20 cellular contexts compared by ENCODE assay signal in genomic region chr5:120327180-120327579, GRCh38.
DNase-seq lines count a peak whose midpoint lies in the region; ATAC-seq and TF ChIP-seq lines count a peak whose summit lies in the region.
"Had no signal": no experiment of that assay in that cellular context is flagged by ENCODE, and none has a peak within 500 bp of the region (broad histone marks: within the 10 kb centered on the region; RNA-seq: fewer than 3 reads in every experiment).

No MANE protein-coding gene starts in this region.

- H2AK9ac ChIP-seq in IMR-90 (replicated peaks; ENCODE audit: low read depth, low read length, poor library complexity) = no peak overlapping the region

- H4K8ac ChIP-seq in IMR-90 (ENCODE audit: low read depth in 2 of 2, low read length in 2 of 2) (no peak overlapping the region), mesenchymal stem cell (ENCODE audit: low read length) (no peak overlapping the region)

- no peak overlapping the region for H3K9ac ChIP-seq in IMR-90 (ENCODE audit: low read depth, low read length)
- H3K9ac ChIP-seq in mesenchymal stem cell (ENCODE audit: low read length) = peak overlapping the region; percentile 46
- H3K9ac ChIP-seq: parathyroid adenoma had no signal

- H3K23ac ChIP-seq in IMR-90 (ENCODE audit: low read depth, low read length) (no peak overlapping the region), mesenchymal stem cell (ENCODE audit: low read length in 2 of 2) (no peak overlapping the region)

- H2BK20ac ChIP-seq in IMR-90 (ENCODE audit: low read depth, low read length) = no peak overlapping the region

- no peak overlapping the region for H3K4me3 Mint-ChIP-seq in chondrocyte (ENCODE audit: unreplicated experiment)
- H3K4me3 Mint-ChIP-seq: activated naive CD4-positive, alpha-beta T cell treated with anti-CD3 and anti-CD28 coated beads, Interleukin-2, amount 50 U/mL, for 24 hours; CD4-positive, alpha-beta memory T cell; natural killer cell; stimulated activated naive B cell treated with anti-CD40 and anti-IgM and Interleukin-4, amounts not matched to agents 10 μg/mL and 1 μg/mL and 100 μg/mL, for 72 hours had no signal

- H2AFZ ChIP-seq in IMR-90 (replicated peaks; ENCODE audit: low read length, poor library complexity) = no peak overlapping the region
- H2AFZ ChIP-seq in mesenchymal stem cell (ENCODE audit: low read depth, low read length) = no peak overlapping the region
- H2AFZ ChIP-seq: parathyroid adenoma had no signal

- H4K20me1 ChIP-seq in IMR-90 (ENCODE audit: insufficient read depth, low read length) = no peaks in the 10 kb centered on the region

- H2BK15ac ChIP-seq in IMR-90 (ENCODE audit: low read depth, low read length) (no peak overlapping the region), mesenchymal stem cell (ENCODE audit: low read depth, poor library complexity, severe bottlenecking) (no peak overlapping the region)

- DNase-seq in AG09309 (ENCODE audit: low read depth) = no peak
- DNase-seq in IMR-90 = peak; percentile 17
- no peak for DNase-seq in chondrocyte (ENCODE audit: low spot score)
- DNase-seq in mesenchymal stem cell = no peak
- DNase-seq in NCI-H2081 treated with DMSO at 0.1 percent for 48 hours (lab: John Stamatoyannopoulos, UW) = no peak
- DNase-seq in NCI-H82 treated with DMSO at 0.1 percent for 48 hours (lab: John Stamatoyannopoulos, UW; ENCODE audit: unreplicated experiment) = no peak
- DNase-seq in NCI-H2029 treated with DMSO at 0.1 percent for 48 hours (lab: John Stamatoyannopoulos, UW) = no peak
- DNase-seq: CD4-positive, alpha-beta memory T cell; cortex of kidney; left cardiac atrium; natural killer cell; NCI-H1417; NCI-H510A treated with DMSO at 0.1 percent for 48 hours; stimulated activated CD4-positive, alpha-beta T cell treated with anti-CD3 and anti-CD28 coated beads, Interleukin-2, amount 100 ng/mL, for 24 hours; stimulated activated naive B cell treated with anti-CD40 and anti-IgM and Interleukin-4, amounts not matched to agents 10 μg/mL and 1 μg/mL and 100 μg/mL, for 72 hours; testis had no signal

- CTCF ChIA-PET in IMR-90 (lab: Yijun Ruan, JAX) = interaction anchor here (2.0 kb wide), 1 partner anchor 8 kb away, joined by 4 read pairs; no protein-coding TSS in a partner anchor

- H4K5ac ChIP-seq in IMR-90 (ENCODE audit: low read depth, low read length) = no peak overlapping the region

- no peak overlapping the region for H3K4ac ChIP-seq in IMR-90 (ENCODE audit: low read depth, low read length)
- H3K4ac ChIP-seq in mesenchymal stem cell (ENCODE audit: low read depth in 1 of 2, low read length in 2 of 2) = no peak overlapping the region

- no peaks in the 10 kb centered on the region for H3K4me1 ChIP-seq in IMR-90 (ENCODE audit: control insufficient read depth, insufficient read depth, low read length)
- no peaks in the 10 kb centered on the region for H3K4me1 ChIP-seq in mesenchymal stem cell (ENCODE audit: control insufficient read depth, insufficient read depth, low read depth, low read length)
- H3K4me1 ChIP-seq: gastroesophageal sphincter, parathyroid adenoma, testis had no signal

- H3K27ac ChIP-seq in IMR-90 (ENCODE audit: insufficient read depth, low read length) (no peak overlapping the region), mesenchymal stem cell (ENCODE audit: low read length, poor library complexity, severe bottlenecking) (no peak overlapping the region)
- H3K27ac ChIP-seq: gastroesophageal sphincter, parathyroid adenoma, testis had no signal

- no peak overlapping the region for H2BK12ac ChIP-seq in mesenchymal stem cell (ENCODE audit: low read length in 2 of 2)

- H3K27me3 Mint-ChIP-seq in chondrocyte (ENCODE audit: low read depth) = peaks cover 14% of the 10 kb centered on the region
- H3K27me3 Mint-ChIP-seq: activated naive CD4-positive, alpha-beta T cell treated with anti-CD3 and anti-CD28 coated beads, Interleukin-2, amount 50 U/mL, for 24 hours; CD4-positive, alpha-beta memory T cell; stimulated activated naive B cell treated with anti-CD40 and anti-IgM and Interleukin-4, amounts not matched to agents 10 μg/mL and 1 μg/mL and 100 μg/mL, for 72 hours had no signal

- H2AK5ac ChIP-seq in IMR-90 (ENCODE audit: low read depth, low read length) = no peak overlapping the region
- H2AK5ac ChIP-seq in mesenchymal stem cell (ENCODE audit: low read length, severe bottlenecking) = no peak overlapping the region

- H3K36me3 ChIP-seq in IMR-90 (ENCODE audit: control insufficient read depth, insufficient read depth, low read length) (no peaks in the 10 kb centered on the region), mesenchymal stem cell (ENCODE audit: control insufficient read depth in 1 of 2, insufficient read depth in 2 of 2, low read depth in 1 of 2, low read length in 2 of 2) (no peaks in the 10 kb centered on the region)
- H3K36me3 ChIP-seq: gastroesophageal sphincter had no signal

- H3K27me3 ChIP-seq in IMR-90 (ENCODE audit: control insufficient read depth, insufficient read depth, low read length) (no peaks in the 10 kb centered on the region), mesenchymal stem cell (ENCODE audit: control insufficient read depth in 1 of 2, insufficient read depth in 1 of 2, low read length in 2 of 2) (no peaks in the 10 kb centered on the region)
- H3K27me3 ChIP-seq: gastroesophageal sphincter, testis had no signal

- H3K9me3 ChIP-seq in IMR-90 (ENCODE audit: control insufficient read depth, insufficient read depth, low read length) = peaks cover 5% of the 10 kb centered on the region
- H3K9me3 ChIP-seq in mesenchymal stem cell (ENCODE audit: control insufficient read depth, low read length) = peaks cover 4% of the 10 kb centered on the region
- H3K9me3 ChIP-seq: testis had no signal

- no peak overlapping the region for H3K18ac ChIP-seq in IMR-90 (ENCODE audit: low read depth, low read length)
- no peak overlapping the region for H3K18ac ChIP-seq in mesenchymal stem cell (ENCODE audit: low read depth in 1 of 2, low read length in 2 of 2)

- TF ChIP-seq CTCF in AG09309 (IDR thresholded peaks at IDR 0.05; ENCODE audit: control insufficient read depth, insufficient read depth, low read depth, low read length, missing control alignments) (peak; percentile 19), IMR-90 (conservative IDR thresholded peaks at IDR 0.05; ENCODE audit: low read depth, low read length) (peak; percentile 25; the same call in 1 of the 2 replicates), chondrocyte (IDR thresholded peaks at IDR 0.05) (peak; percentile 65)

- ATAC-seq in IMR-90 (ENCODE audit: low read depth) (no peak), HG03521 (IDR thresholded peaks at IDR 0.05; ENCODE audit: unreplicated experiment) (no peak)
- ATAC-seq: gastroesophageal sphincter; left cardiac atrium; natural killer cell; stimulated activated naive B cell treated with anti-CD40 and anti-IgM and Interleukin-4, amounts not matched to agents 10 μg/mL and 1 μg/mL and 100 μg/mL, for 72 hours had no signal

- no peak overlapping the region for H3K27ac Mint-ChIP-seq in chondrocyte (ENCODE audit: unreplicated experiment)
- H3K27ac Mint-ChIP-seq: activated naive CD4-positive, alpha-beta T cell treated with anti-CD3 and anti-CD28 coated beads, Interleukin-2, amount 50 U/mL, for 24 hours; CD4-positive, alpha-beta memory T cell; natural killer cell; stimulated activated naive B cell treated with anti-CD40 and anti-IgM and Interleukin-4, amounts not matched to agents 10 μg/mL and 1 μg/mL and 100 μg/mL, for 72 hours had no signal

- no CpG with 5 or more reads among the region's 2 CpGs for WGBS in IMR-90 (ENCODE audit: extremely low coverage in 2 of 2, insufficient read length in 1 of 2), 2 experiments
- WGBS in mesenchymal stem cell = no CpG with 5 or more reads among the region's 2 CpGs

- H3K4me1 Mint-ChIP-seq in chondrocyte (ENCODE audit: low read depth) = no peaks in the 10 kb centered on the region
- H3K4me1 Mint-ChIP-seq: activated naive CD4-positive, alpha-beta T cell treated with anti-CD3 and anti-CD28 coated beads, Interleukin-2, amount 50 U/mL, for 24 hours; CD4-positive, alpha-beta memory T cell; natural killer cell; stimulated activated naive B cell treated with anti-CD40 and anti-IgM and Interleukin-4, amounts not matched to agents 10 μg/mL and 1 μg/mL and 100 μg/mL, for 72 hours had no signal

- H3K4me2 ChIP-seq in IMR-90 (ENCODE audit: low read depth, low read length) (no peak overlapping the region), mesenchymal stem cell (ENCODE audit: low read length, poor library complexity, severe bottlenecking) (no peak overlapping the region)

- H4K91ac ChIP-seq in IMR-90 (ENCODE audit: insufficient read depth, low read depth, low read length) (no peak overlapping the region), mesenchymal stem cell (ENCODE audit: low read length) (no peak overlapping the region)

- dilution Hi-C loops in IMR-90 (cut with HindIII; ENCODE audit: low sequenced_read_pairs, unreplicated experiment) = no loop called here

- H3K9me1 ChIP-seq in IMR-90 (ENCODE audit: insufficient read depth, low read length) = no peaks in the 10 kb centered on the region

- H3K79me1 ChIP-seq in IMR-90 (ENCODE audit: low read depth in 1 of 2, low read length in 2 of 2) (no peaks in the 10 kb centered on the region), mesenchymal stem cell (replicated peaks; ENCODE audit: low read length, poor library complexity, severe bottlenecking) (no peaks in the 10 kb centered on the region)

- in situ Hi-C loops in IMR-90 (cut with MboI; ENCODE audit: low sequenced_read_pairs) = no loop called here

- no peak overlapping the region for H2BK5ac ChIP-seq in IMR-90 (ENCODE audit: low read depth, low read length, poor library complexity, severe bottlenecking)
- H2BK5ac ChIP-seq in mesenchymal stem cell (ENCODE audit: low read depth, low read length, poor library complexity, severe bottlenecking) = no peak overlapping the region

- no peak for TF ChIP-seq POLR2A in IMR-90 (IDR thresholded peaks at IDR 0.05; ENCODE audit: low read depth, low read length)

- peaks cover 14% of the 10 kb centered on the region for H3K9me3 Mint-ChIP-seq in chondrocyte (ENCODE audit: low read depth)

- TF ChIP-seq RAD21 in IMR-90 (IDR thresholded peaks at IDR 0.05; ENCODE audit: low read length) = 0 out of 2 replicates have a peak, but pooled peaks have one; percentile 25

- intact Hi-C loops in IMR-90 (cut with micrococcal nuclease) = no loop called here

- peaks cover 3% of the 10 kb centered on the region for H3K36me3 Mint-ChIP-seq in chondrocyte (ENCODE audit: low read depth)
- H3K36me3 Mint-ChIP-seq: activated naive CD4-positive, alpha-beta T cell treated with anti-CD3 and anti-CD28 coated beads, Interleukin-2, amount 50 U/mL, for 24 hours; CD4-positive, alpha-beta memory T cell; stimulated activated naive B cell treated with anti-CD40 and anti-IgM and Interleukin-4, amounts not matched to agents 10 μg/mL and 1 μg/mL and 100 μg/mL, for 72 hours had no signal

- BruUV-seq in IMR-90 (replicated peaks; lab: Mats Ljungman, UMichigan) = no TSS peak

- no peak overlapping the region for H3K14ac ChIP-seq in IMR-90 (replicated peaks; ENCODE audit: low read depth, low read length)
- H3K14ac ChIP-seq in mesenchymal stem cell (ENCODE audit: low read length in 2 of 2) = no peak overlapping the region

- H3K56ac ChIP-seq in IMR-90 (ENCODE audit: extremely low read depth, insufficient read depth, low read length) = no peak overlapping the region

- POLR2A ChIA-PET in IMR-90 (lab: Charles Lee; ENCODE audit: unreplicated experiment) = no interaction called here

- no peak overlapping the region for H2BK120ac ChIP-seq in IMR-90 (ENCODE audit: low read depth, low read length)
- no peak overlapping the region for H2BK120ac ChIP-seq in mesenchymal stem cell (ENCODE audit: low read depth, low read length)

- H3K4me3 ChIP-seq in AG09309 (ENCODE audit: control insufficient read depth, low read depth, low read length) (no peak overlapping the region), IMR-90 (ENCODE audit: insufficient read depth, low read depth, low read length) (no peak overlapping the region), mesenchymal stem cell (ENCODE audit: insufficient read depth in 1 of 2, low read depth in 1 of 2, low read length in 2 of 2) (no peak overlapping the region)
- H3K4me3 ChIP-seq: gastroesophageal sphincter, testis had no signal
